ENCODE assay signal across 23 cellular contexts in the genomic region with DNA sequence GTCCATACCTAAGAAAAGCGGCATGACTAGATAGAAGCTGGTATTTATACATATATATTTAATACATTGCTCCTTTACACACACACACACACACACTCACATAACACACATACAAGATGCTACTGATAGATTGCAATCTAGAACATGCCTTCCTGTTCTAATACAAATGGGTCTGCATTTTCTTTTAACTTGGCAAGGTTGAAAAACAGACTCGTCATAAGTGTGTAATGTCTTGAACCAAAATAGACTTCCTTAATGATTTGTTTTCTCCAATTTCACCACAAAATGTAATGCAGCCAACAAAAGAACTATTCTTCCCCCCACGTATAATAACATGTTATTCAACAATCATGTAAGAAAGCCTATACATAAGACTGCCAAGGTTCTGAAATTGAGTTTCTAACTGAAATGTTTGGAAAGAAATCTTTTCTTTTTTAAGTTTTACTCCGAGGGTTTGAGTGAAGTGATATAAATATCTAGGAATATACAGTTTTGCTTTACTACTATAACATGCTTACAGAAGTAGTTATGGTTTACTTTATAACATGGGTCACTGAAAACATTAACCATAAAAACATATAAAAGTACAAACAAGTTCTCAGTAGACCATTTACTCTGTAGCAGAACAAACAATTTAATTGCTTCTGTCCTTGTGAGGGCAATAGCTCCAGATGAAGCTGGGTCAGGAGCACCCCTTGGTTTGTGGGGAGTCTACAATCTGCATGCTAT.
DNase-seq lines count a peak whose midpoint lies in the region; ATAC-seq, FAIRE-seq and TF ChIP-seq lines count a peak whose summit lies in the region.
"Had no signal": no experiment of that assay in that cellular context is flagged by ENCODE, and none has a peak within 500 bp of the region (broad histone marks: within the 10 kb centered on the region; RNA-seq: fewer than 3 reads in every experiment).

No MANE protein-coding gene starts in this region.

- no peak overlapping the region for H3K9ac ChIP-seq in PC-3 (ENCODE audit: low read length)

- TF ChIP-seq POLR2A in Peyer's patch (IDR thresholded peaks at IDR 0.05), result no peak

- H3K9me3 ChIP-seq in PC-3 (ENCODE audit: low read length) (no peaks in the 10 kb centered on the region), Peyer's patch (no peaks in the 10 kb centered on the region)
- H3K9me3 ChIP-seq: neutrophil, tibial artery had no signal

- intact Hi-C loops in PC-3 (cut with micrococcal nuclease), result loop anchor here (1.0 to 2.0 kb wide), 2 partner anchors 22 to 56 kb away; no protein-coding TSS in a partner anchor

- H4K20me1 ChIP-seq in PC-3 (ENCODE audit: low read length), result no peaks in the 10 kb centered on the region

- H3F3A ChIP-seq in PC-3 (ENCODE audit: low read length, unreplicated experiment), result no peaks in the 10 kb centered on the region

- DNase-seq in GM19239 (ENCODE audit: insufficient read length, low spot score) (no peak), PC-3 (no peak), fibroblast of gingiva (ENCODE audit: low read depth) (peak; percentile 53), pulmonary artery endothelial cell (ENCODE audit: low read depth, low spot score) (peak; percentile 55), Peyer's patch (no peak), CD1c-positive myeloid dendritic cell (ENCODE audit: extremely low spot score) (no peak)
- DNase-seq in activated CD4-positive, CD25-positive, alpha-beta regulatory T cell treated with anti-CD3 and anti-CD28 coated beads, Interleukin-2, amount 50 U/mL, for 72 hours, result no peak
- DNase-seq in activated naive CD8-positive, alpha-beta T cell treated with anti-CD3 and anti-CD28 coated beads for 36 hours, result no peak
- DNase-seq: CD8-positive, alpha-beta memory T cell; kidney; NCI-H1105; NCI-H2107; NCI-H510A; RPMI8226; stimulated activated CD4-positive, alpha-beta T cell treated with anti-CD3 and anti-CD28 coated beads, Interleukin-12 subunit alpha, Interleukin-12 subunit beta, amount 100 ng/mL, for 4 hours; stimulated activated CD4-positive, alpha-beta T cell treated with anti-CD3 and anti-CD28 coated beads, Interleukin-4, amount 100 ng/mL, for 4 hours; stimulated activated naive CD8-positive, alpha-beta T cell treated with anti-CD3 and anti-CD28 coated beads, Interleukin-15, Interleukin-2, amounts not matched to agents 100 U/mL and 50 U/mL, for 24 hours; tibial artery had no signal

- peaks cover 1% of the 10 kb centered on the region for H3K36me3 Mint-ChIP-seq in activated naive CD8-positive, alpha-beta T cell treated with anti-CD3 and anti-CD28 coated beads for 36 hours

- H3K27me3 ChIP-seq in PC-3 (ENCODE audit: low read length) (no peaks in the 10 kb centered on the region), Peyer's patch (no peaks in the 10 kb centered on the region)
- H3K27me3 ChIP-seq: neutrophil, tibial artery had no signal

- H2AFZ ChIP-seq in PC-3 (ENCODE audit: low read length), result no peak overlapping the region

- no peak overlapping the region for H3K27ac Mint-ChIP-seq in activated naive CD8-positive, alpha-beta T cell treated with anti-CD3 and anti-CD28 coated beads for 36 hours
- H3K27ac Mint-ChIP-seq: activated T-helper 17 cell treated with anti-CD3 and anti-CD28 coated beads, Interleukin-2, amount 50 U/mL, for 72 hours; CD8-positive, alpha-beta memory T cell; T-helper 2 cell treated with Interferon-gamma antibody and Interleukin-4, amounts not matched to agents 5 μg/mL and 100 μg/mL, for 36 hours had no signal

- no peaks in the 10 kb centered on the region for H3K27me3 Mint-ChIP-seq in activated naive CD8-positive, alpha-beta T cell treated with anti-CD3 and anti-CD28 coated beads for 36 hours
- H3K27me3 Mint-ChIP-seq: activated T-helper 17 cell treated with anti-CD3 and anti-CD28 coated beads, Interleukin-2, amount 50 U/mL, for 72 hours; CD8-positive, alpha-beta memory T cell had no signal

- H3K4me1 Mint-ChIP-seq in activated naive CD8-positive, alpha-beta T cell treated with anti-CD3 and anti-CD28 coated beads for 36 hours, result peaks cover 5% of the 10 kb centered on the region
- H3K4me1 Mint-ChIP-seq: activated T-helper 17 cell treated with anti-CD3 and anti-CD28 coated beads, Interleukin-2, amount 50 U/mL, for 72 hours; CD8-positive, alpha-beta memory T cell had no signal

- CTCF ChIA-PET in PC-3 (lab: Charles Lee), result no interaction called here

- no peak overlapping the region for H3K4me3 Mint-ChIP-seq in activated naive CD8-positive, alpha-beta T cell treated with anti-CD3 and anti-CD28 coated beads for 36 hours
- H3K4me3 Mint-ChIP-seq: activated T-helper 17 cell treated with anti-CD3 and anti-CD28 coated beads, Interleukin-2, amount 50 U/mL, for 72 hours; CD8-positive, alpha-beta memory T cell; T-helper 2 cell treated with Interferon-gamma antibody and Interleukin-4, amounts not matched to agents 5 μg/mL and 100 μg/mL, for 36 hours had no signal

- H3K4me3 ChIP-seq in PC-3 (ENCODE audit: low read length) (no peak overlapping the region), Peyer's patch (no peak overlapping the region)
- H3K4me3 ChIP-seq: cardiac muscle cell, tibial artery had no signal

- no peaks in the 10 kb centered on the region for H3K79me2 ChIP-seq in PC-3 (ENCODE audit: low read length)

- H3K27ac ChIP-seq in PC-3 (ENCODE audit: low read length) (no peak overlapping the region), Peyer's patch (no peak overlapping the region)
- H3K27ac ChIP-seq: cardiac muscle cell, neutrophil had no signal

- no peaks in the 10 kb centered on the region for H3K9me2 ChIP-seq in PC-3 (replicated peaks; ENCODE audit: low read length)

- H3K9me3 Mint-ChIP-seq in activated naive CD8-positive, alpha-beta T cell treated with anti-CD3 and anti-CD28 coated beads for 36 hours, result no peaks in the 10 kb centered on the region
- H3K9me3 Mint-ChIP-seq: activated T-helper 17 cell treated with anti-CD3 and anti-CD28 coated beads, Interleukin-2, amount 50 U/mL, for 72 hours; CD8-positive, alpha-beta memory T cell; T-helper 2 cell treated with Interferon-gamma antibody and Interleukin-4, amounts not matched to agents 5 μg/mL and 100 μg/mL, for 36 hours had no signal

- no peak for TF ChIP-seq CTCF in PC-3 (conservative IDR thresholded peaks at IDR 0.05; ENCODE audit: low read depth, low read length)
- TF ChIP-seq CTCF in Peyer's patch (IDR thresholded peaks at IDR 0.05), result no peak

- H3K4me2 ChIP-seq in PC-3 (ENCODE audit: low read length), result no peak overlapping the region

- H3K36me3 ChIP-seq in PC-3 (ENCODE audit: low read depth, low read length) (no peaks in the 10 kb centered on the region), Peyer's patch (no peaks in the 10 kb centered on the region)
- H3K36me3 ChIP-seq: cardiac muscle cell, neutrophil, tibial artery had no signal

- POLR2A ChIA-PET in PC-3 (lab: Charles Lee; ENCODE audit: unreplicated experiment), result no interaction called here

- BruUV-seq in PC-3 (replicated peaks; lab: Mats Ljungman, UMichigan), result no TSS peak

- ATAC-seq in PC-3, result peak; percentile 64
- ATAC-seq: activated T-helper 17 cell treated with anti-CD3 and anti-CD28 coated beads, Interleukin-2, amount 50 U/mL, for 72 hours; stimulated activated naive CD8-positive, alpha-beta T cell treated with anti-CD3 and anti-CD28 coated beads, Interleukin-15, Interleukin-2, amounts not matched to agents 100 U/mL and 50 U/mL, for 24 hours had no signal

- H3K4me1 ChIP-seq in PC-3 (ENCODE audit: insufficient read depth, low read length) (no peaks in the 10 kb centered on the region), Peyer's patch (no peaks in the 10 kb centered on the region)

- FAIRE-seq in GM19239 (lab: Jason Lieb, UNC), result peak; percentile 31
- FAIRE-seq: GM12891, kidney had no signal

Comparison
In these comparisons a context has a peak if more than half of its experiments do, and no peak if none do; other contexts are left out.
1. DNase-seq: peak in fibroblast of gingiva (single experiment) and pulmonary artery endothelial cell (single experiment); none in GM19239 (single experiment), PC-3 (single experiment), activated CD4-positive, CD25-positive, alpha-beta regulatory T cell treated with anti-CD3 and anti-CD28 coated beads, Interleukin-2, amount 50 U/mL, for 72 hours (single experiment), activated naive CD8-positive, alpha-beta T cell treated with anti-CD3 and anti-CD28 coated beads for 36 hours (single experiment), Peyer's patch (0 of 3) and CD1c-positive myeloid dendritic cell (single experiment).